ENCODE assay signal across 20 cellular contexts in the genomic region with DNA sequence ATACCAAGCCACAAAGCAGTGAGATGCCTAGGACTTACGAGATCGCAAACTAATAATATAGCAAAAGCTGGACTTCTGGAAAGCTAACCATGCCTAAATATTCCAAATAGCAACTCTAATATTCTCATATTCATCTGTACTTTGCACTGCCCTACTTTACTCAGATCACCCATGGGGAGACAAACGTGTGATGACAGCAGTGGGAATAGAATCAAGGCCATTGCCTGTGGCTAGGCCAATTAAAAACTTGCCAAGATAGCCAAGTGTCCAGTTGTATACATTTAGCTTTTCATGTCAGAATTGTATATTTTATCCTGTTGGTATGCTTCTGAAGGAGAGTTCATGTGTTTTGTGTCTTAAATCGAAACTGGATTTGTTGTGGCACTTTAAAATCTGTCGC. TPM values are rescaled to one million over a fixed set of nuclear protein-coding genes. Genes with fewer than 3 reads are reported as not detected.
DNase-seq lines count a peak whose midpoint lies in the region; ATAC-seq, FAIRE-seq and TF ChIP-seq lines count a peak whose summit lies in the region.
"Had no signal": no experiment of that assay in that cellular context is flagged by ENCODE, and none has a peak within 500 bp of the region (broad histone marks: within the 10 kb centered on the region; RNA-seq: fewer than 3 reads in every experiment).

No MANE protein-coding gene starts in this region.

- FAIRE-seq in HepG2 (lab: Jason Lieb, UNC), result no peak
- FAIRE-seq: small intestine had no signal

- H3K4me1 Mint-ChIP-seq in brain, result peaks cover 37% of the 10 kb centered on the region
- peaks cover 16 to 30% (median 26%) of the 10 kb centered on the region in 7 donors for H3K4me1 Mint-ChIP-seq in naive thymus-derived CD4-positive, alpha-beta T cell

- no peaks in the 10 kb centered on the region for H3K9me3 ChIP-seq in HepG2 (ENCODE audit: low read length)
- H3K9me3 ChIP-seq in right lobe of liver, result no peaks in the 10 kb centered on the region
- H3K9me3 ChIP-seq in naive thymus-derived CD4-positive, alpha-beta T cell (ENCODE audit: control insufficient read depth in 2 of 3, low read length in 3 of 3), result no peaks in the 10 kb centered on the region
- H3K9me3 ChIP-seq in uterus, result no peaks in the 10 kb centered on the region
- H3K9me3 ChIP-seq: HAP-1 had no signal

- CTCF ChIA-PET in HepG2 (lab: Yijun Ruan, JAX; ENCODE audit: low intra/inter-chr PET ratio, low total read pairs), result no interaction called here
- CTCF ChIA-PET in naive thymus-derived CD4-positive, alpha-beta T cell (lab: Charles Lee), result no interaction called here

- TF ChIP-seq EP300 in HepG2 (IDR thresholded peaks at IDR 0.05; ENCODE audit: low read depth in 2 of 2, low read length in 2 of 2), result no peak
- TF ChIP-seq EP300 in HepG2 (CRISPR knock-in tag; IDR thresholded peaks at IDR 0.05; ENCODE audit: borderline replicate concordance), result no peak

- WGBS in HepG2 (ENCODE audit: low lambda C conversion rate), result 62% methylated on average over 5 of the region's 5 CpGs
- WGBS in right lobe of liver (ENCODE audit: insufficient coverage, low coverage, low lambda C conversion rate, missing lambda C conversion rate), result 79% methylated on average over 5 of the region's 5 CpGs

- H3K27ac Mint-ChIP-seq in brain, result peak overlapping the region in 3 of 5 experiments; percentile 93 to 96 (median 95)
- peak overlapping the region in 1 of 9 donors; percentile 81 for H3K27ac Mint-ChIP-seq in naive thymus-derived CD4-positive, alpha-beta T cell

- H3K27me3 ChIP-seq in HepG2 (ENCODE audit: control insufficient read depth in 1 of 2, insufficient read depth in 2 of 2, low read length in 2 of 2) (no peaks in the 10 kb centered on the region), right lobe of liver (no peaks in the 10 kb centered on the region), uterus (no peaks in the 10 kb centered on the region)
- H3K27me3 ChIP-seq in naive thymus-derived CD4-positive, alpha-beta T cell (ENCODE audit: control insufficient read depth in 2 of 2, insufficient read depth in 2 of 2, low read length in 2 of 2), result no peaks in the 10 kb centered on the region

- H3K36me3 Mint-ChIP-seq in brain, result no peaks in the 10 kb centered on the region
- H3K36me3 Mint-ChIP-seq in naive thymus-derived CD4-positive, alpha-beta T cell, result no peaks in the 10 kb centered on the region

- H3K4me3 Mint-ChIP-seq in brain, result peak overlapping the region; percentile 90 to 97 (median 93)
- peak overlapping the region in 6 of 10 donors; percentile 7 to 97 (median 91) for H3K4me3 Mint-ChIP-seq in naive thymus-derived CD4-positive, alpha-beta T cell

- H3K4me2 ChIP-seq in HepG2 (ENCODE audit: low read depth, low read length), result 0 out of 2 replicates have a peak overlapping the region, but pooled peaks have one; percentile 30

- no peaks in the 10 kb centered on the region for H3K79me2 ChIP-seq in HepG2 (ENCODE audit: insufficient read depth, low read length)

- H3K27me3 Mint-ChIP-seq in brain, result peaks cover 13% of the 10 kb centered on the region
- peaks cover 0 to 11% (median 5%) of the 10 kb centered on the region in 5 donors for H3K27me3 Mint-ChIP-seq in naive thymus-derived CD4-positive, alpha-beta T cell
- H3K27me3 Mint-ChIP-seq: central memory CD8-positive, alpha-beta T cell had no signal

- no peak overlapping the region for H3K4me3 ChIP-seq in HepG2 (replicated peaks in 1 of 3; ENCODE audit: insufficient read depth in 1 of 3, low read depth in 2 of 3, low read length in 3 of 3)
- H3K4me3 ChIP-seq in right lobe of liver, result no peak overlapping the region
- no peak overlapping the region for H3K4me3 ChIP-seq in naive thymus-derived CD4-positive, alpha-beta T cell (ENCODE audit: low read length)
- no peak overlapping the region for H3K4me3 ChIP-seq in uterus

- no peak overlapping the region for H3K9ac ChIP-seq in HepG2 (ENCODE audit: insufficient read depth, low read depth, low read length)

- H3K36me3 ChIP-seq in HepG2 (replicated peaks in 1 of 2; ENCODE audit: control insufficient read depth in 1 of 2, insufficient read depth in 2 of 2, low read length in 2 of 2), result no peaks in the 10 kb centered on the region
- H3K36me3 ChIP-seq in right lobe of liver, result no peaks in the 10 kb centered on the region
- no peaks in the 10 kb centered on the region for H3K36me3 ChIP-seq in naive thymus-derived CD4-positive, alpha-beta T cell (ENCODE audit: control insufficient read depth in 2 of 3, insufficient read depth in 3 of 3, low read length in 3 of 3)
- H3K36me3 ChIP-seq in uterus, result no peaks in the 10 kb centered on the region
- H3K36me3 ChIP-seq: HAP-1 had no signal

- POLR2A ChIA-PET in HepG2 (lab: Yijun Ruan, JAX), result interaction anchor here (1.3 to 1.4 kb wide), 2 partner anchors 47 to 94 kb away, joined by 3 to 5 read pairs; no protein-coding TSS in a partner anchor
- POLR2A ChIA-PET in naive thymus-derived CD4-positive, alpha-beta T cell (lab: Charles Lee), result no interaction called here

- in situ Hi-C loops in HepG2 (cut with HindIII; ENCODE audit: extremely low pct_ligation_motif_present, low pct_unique_long_range_greater_than_20kb), result loop anchor here (10.0 kb wide), 1 partner anchor 49 kb away; no protein-coding TSS in a partner anchor

- DNase-seq in HepG2 (ENCODE audit: low spot score), result no peak
- no peak for DNase-seq in right lobe of liver
- DNase-seq in naive thymus-derived CD4-positive, alpha-beta T cell, result no peak
- DNase-seq in uterus, result no peak
- no peak for DNase-seq in HUDEP-2 (lab: John Stamatoyannopoulos, UW; ENCODE audit: unreplicated experiment in 76 of 76)
- no peak for DNase-seq in Kasumi-1 (lab: John Stamatoyannopoulos, UW)
- DNase-seq: activated naive CD4-positive, alpha-beta T cell treated with Interleukin-2 at 50 U/mL for 16 hours; DND-41; hippocampal formation; NCI-H187; NCI-H82; small intestine had no signal

- intact Hi-C loops in HepG2 (cut with micrococcal nuclease; ENCODE audit: unreplicated experiment) (loop anchor here (10.0 kb wide), 1 partner anchor 201 kb away; the partner anchor contains the start of gene YAP1), right lobe of liver (cut with DNase I) (no loop called here), uterus (cut with DNase I; ENCODE audit: low total_unique reads) (no loop called here)
- intact Hi-C loops in naive thymus-derived CD4-positive, alpha-beta T cell (cut with micrococcal nuclease), result loop anchor here (2.0 to 5.0 kb wide), 7 partner anchors 93 to 1195 kb away; partner anchors contain the start of genes YAP1 (in 2 of the 2), BIRC2 (in 1 of the 2), DYNC2H1 (in 1 of the 2) and TMEM123 (in 1 of the 2)

- H4K20me1 ChIP-seq in HepG2 (ENCODE audit: insufficient read depth, low read length), result no peaks in the 10 kb centered on the region

- no peak for TF ChIP-seq RAD21 in HepG2 (CRISPR knock-in tag; IDR thresholded peaks at IDR 0.05)

- BruUV-seq in HepG2 (replicated peaks; lab: Mats Ljungman, UMichigan), result no TSS peak

- no peak overlapping the region for H2AFZ ChIP-seq in HepG2 (ENCODE audit: low read length)

- TF ChIP-seq POLR2A in HepG2 (IDR thresholded peaks at IDR 0.05; ENCODE audit: insufficient read depth in 1 of 2, low read depth in 2 of 2, low read length in 2 of 2), result no peak
- no peak for TF ChIP-seq POLR2A in right lobe of liver (IDR thresholded peaks at IDR 0.05)
- TF ChIP-seq POLR2A in uterus (IDR thresholded peaks at IDR 0.05), result no peak

- H3K4me1 ChIP-seq in HepG2 (ENCODE audit: insufficient read depth, low read length), result peaks cover 34% of the 10 kb centered on the region
- H3K4me1 ChIP-seq in right lobe of liver, result peaks cover 0 to 4% (median 0%) of the 10 kb centered on the region in 4 donors
- peaks cover 10 to 13% of the 10 kb centered on the region in 2 donors for H3K4me1 ChIP-seq in naive thymus-derived CD4-positive, alpha-beta T cell (ENCODE audit: control insufficient read depth in 2 of 2, insufficient read depth in 2 of 2, low read length in 2 of 2)
- peaks cover 0 to 5% of the 10 kb centered on the region in 2 donors for H3K4me1 ChIP-seq in uterus

- TF ChIP-seq CTCF in HepG2 (CRISPR knock-in tag; IDR thresholded peaks at IDR 0.05), result no peak
- no peak for TF ChIP-seq CTCF in right lobe of liver (IDR thresholded peaks at IDR 0.05)
- TF ChIP-seq CTCF in brain (conservative IDR thresholded peaks at IDR 0.05), result no peak
- TF ChIP-seq CTCF in uterus (IDR thresholded peaks at IDR 0.05), result no peak

- H3K27ac ChIP-seq in HepG2 (ENCODE audit: extremely low read length, insufficient read depth, low read length), result no peak overlapping the region
- H3K27ac ChIP-seq in right lobe of liver, result no peak overlapping the region
- no peak overlapping the region for H3K27ac ChIP-seq in naive thymus-derived CD4-positive, alpha-beta T cell (ENCODE audit: low read depth, low read length)
- peak overlapping the region; percentile 86 to 94 for H3K27ac ChIP-seq in uterus
- H3K27ac ChIP-seq: HL-60 had no signal

- no peak for ATAC-seq in HepG2
- no peak for ATAC-seq in right lobe of liver
- no peak for ATAC-seq in naive thymus-derived CD4-positive, alpha-beta T cell
- ATAC-seq in HG03439 (IDR thresholded peaks at IDR 0.05; ENCODE audit: unreplicated experiment), result no peak

- H3K9me3 Mint-ChIP-seq in brain, result no peaks in the 10 kb centered on the region
- no peaks in the 10 kb centered on the region for H3K9me3 Mint-ChIP-seq in naive thymus-derived CD4-positive, alpha-beta T cell
- H3K9me3 Mint-ChIP-seq: central memory CD8-positive, alpha-beta T cell had no signal

RNA-seq across cellular contexts. Expression of gene CEP126, which starts 1.2 kb away (rescaled TPM):
- total RNA-seq in HepG2 (2016; rRNA removed; fragmentation: Illumina TruSeq; extraction: Trizol) (1.4 and 1.8 TPM in 2 replicates), right lobe of liver (under 1 TPM; 0.04 to 0.49 (median 0.12) TPM), uterus (1 to 10 TPM; 4.7 to 9.2 (median 7.1) TPM)
- 0.26 and 0.30 TPM in 2 replicates for total RNA-seq in HepG2 (2016; cell fraction: cytosol; rRNA removed; fragmentation: Illumina TruSeq; extraction: Trizol; ENCODE audit: low read depth)
- total RNA-seq in HepG2 (2016; cell fraction: insoluble cytoplasmic fraction; rRNA removed; fragmentation: Illumina TruSeq; extraction: Trizol), result 0.80 and 1.8 TPM in 2 replicates
- 0.83 TPM in 2 replicates for total RNA-seq in HepG2 (2016; cell fraction: membrane; rRNA removed; fragmentation: Illumina TruSeq; extraction: Trizol)
- 1.6 and 1.7 TPM in 2 replicates for total RNA-seq in HepG2 (2016; cell fraction: nucleus; rRNA removed; fragmentation: Illumina TruSeq; extraction: Trizol)
- polyA plus RNA-seq in HepG2 (2011; rRNA removed) (1.7 and 1.8 TPM in 2 replicates), brain (ENCODE audit: insufficient read depth, low read depth, low replicate concordance) (0.85 TPM)
- 0.20 and 0.56 TPM in 2 replicates for polyA plus RNA-seq in HepG2 (2011; cell fraction: cytosol; rRNA removed)
- polyA plus RNA-seq in HepG2 (2011; cell fraction: nucleus; rRNA removed), result 1.4 and 2.3 TPM in 2 replicates
- polyA plus RNA-seq in HepG2 (2012), result 1.9 and 3.1 TPM in 2 replicates
- 0.23 and 0.31 TPM in 2 replicates for polyA plus RNA-seq in HepG2 (2016; cell fraction: cytosol; fragmentation: Illumina TruSeq; extraction: Trizol; ENCODE audit: low read depth)
- 1.5 and 1.8 TPM in 2 replicates for polyA plus RNA-seq in HepG2 (2016; cell fraction: insoluble cytoplasmic fraction; fragmentation: Illumina TruSeq; extraction: Trizol; ENCODE audit: low read depth)
- polyA plus RNA-seq in HepG2 (2016; cell fraction: membrane; fragmentation: Illumina TruSeq; extraction: Trizol; ENCODE audit: low read depth), result 0.48 and 0.83 TPM in 2 replicates
- polyA plus RNA-seq in HepG2 (2016; cell fraction: nucleus; fragmentation: Illumina TruSeq; extraction: Trizol; ENCODE audit: insufficient read depth, low read depth), result 5.0 and 5.9 TPM in 2 replicates
- 0.62 and 1.1 TPM in 2 replicates for polyA minus RNA-seq in HepG2 (2011; rRNA and poly(A)+ RNA removed; ENCODE audit: low replicate concordance)
- polyA minus RNA-seq in HepG2 (2011; cell fraction: cytosol; rRNA and poly(A)+ RNA removed), result 0.30 and 0.44 TPM in 2 replicates
- polyA minus RNA-seq in HepG2 (2011; cell fraction: nucleus; rRNA and poly(A)+ RNA removed), result 3.6 and 4.2 TPM in 2 replicates
- 1 to 10 TPM in 4 of 5 experiments, under 1 TPM in 1; 0.39 to 3.4 (median 2.6) TPM for total RNA-seq in naive thymus-derived CD4-positive, alpha-beta T cell
- polyA plus RNA-seq in naive thymus-derived CD4-positive, alpha-beta T cell, result 1 to 10 TPM in 1 of 2 donors, under 1 TPM in 1; 0.21 to 1.8 TPM

RNA-seq across cellular contexts. Expression of gene ANGPTL5, which starts 2.7 kb away (rescaled TPM):
- total RNA-seq in HepG2 (2016; rRNA removed; fragmentation: Illumina TruSeq; extraction: Trizol) (not detected in 2 replicates), right lobe of liver (not detected), uterus (under 1 TPM in 1 of 4 donors, not detected in 3; 0.24 TPM)
- not detected in 2 replicates for total RNA-seq in HepG2 (2016; cell fraction: cytosol; rRNA removed; fragmentation: Illumina TruSeq; extraction: Trizol; ENCODE audit: low read depth)
- not detected in 2 replicates for total RNA-seq in HepG2 (2016; cell fraction: insoluble cytoplasmic fraction; rRNA removed; fragmentation: Illumina TruSeq; extraction: Trizol)
- not detected in 2 replicates for total RNA-seq in HepG2 (2016; cell fraction: membrane; rRNA removed; fragmentation: Illumina TruSeq; extraction: Trizol)
- total RNA-seq in HepG2 (2016; cell fraction: nucleus; rRNA removed; fragmentation: Illumina TruSeq; extraction: Trizol), result not detected in 2 replicates
- polyA plus RNA-seq in HepG2 (2011; rRNA removed) (not detected in 2 replicates), brain (ENCODE audit: insufficient read depth, low read depth, low replicate concordance) (not detected)
- not detected in 2 replicates for polyA plus RNA-seq in HepG2 (2011; cell fraction: cytosol; rRNA removed)
- polyA plus RNA-seq in HepG2 (2011; cell fraction: nucleus; rRNA removed), result not detected in 2 replicates
- not detected in 2 replicates for polyA plus RNA-seq in HepG2 (2012)
- not detected in 2 replicates for polyA plus RNA-seq in HepG2 (2016; cell fraction: cytosol; fragmentation: Illumina TruSeq; extraction: Trizol; ENCODE audit: low read depth)
- polyA plus RNA-seq in HepG2 (2016; cell fraction: insoluble cytoplasmic fraction; fragmentation: Illumina TruSeq; extraction: Trizol; ENCODE audit: low read depth), result not detected in 2 replicates
- polyA plus RNA-seq in HepG2 (2016; cell fraction: membrane; fragmentation: Illumina TruSeq; extraction: Trizol; ENCODE audit: low read depth), result not detected in 2 replicates
- polyA plus RNA-seq in HepG2 (2016; cell fraction: nucleus; fragmentation: Illumina TruSeq; extraction: Trizol; ENCODE audit: insufficient read depth, low read depth), result not detected in 2 replicates
- polyA minus RNA-seq in HepG2 (2011; rRNA and poly(A)+ RNA removed; ENCODE audit: low replicate concordance), result not detected in 2 replicates
- not detected in 2 replicates for polyA minus RNA-seq in HepG2 (2011; cell fraction: cytosol; rRNA and poly(A)+ RNA removed)
- polyA minus RNA-seq in HepG2 (2011; cell fraction: nucleus; rRNA and poly(A)+ RNA removed), result not detected in 2 replicates
- not detected for total RNA-seq in naive thymus-derived CD4-positive, alpha-beta T cell
- polyA plus RNA-seq in naive thymus-derived CD4-positive, alpha-beta T cell, result not detected
- total RNA-seq: activated CD8-positive, alpha-beta memory T cell treated with anti-CD3 and anti-CD28 coated beads for 36 hours; epithelial cell of proximal tubule; LHCN-M2 had no signal

Comparison
In these comparisons a context has a peak if more than half of its experiments do, and no peak if none do; other contexts are left out.
1. intact Hi-C loops: an anchor here in HepG2 (10.0 kb wide) and naive thymus-derived CD4-positive, alpha-beta T cell (2.0 to 5.0 kb wide); none called in right lobe of liver and uterus.
2. H3K27ac ChIP-seq: peak in uterus (2 of 2); none in HepG2 (single experiment), right lobe of liver (0 of 3) and naive thymus-derived CD4-positive, alpha-beta T cell (single experiment).